Comparison of ENCODE assay signal across 10 cellular contexts in the genomic region with DNA sequence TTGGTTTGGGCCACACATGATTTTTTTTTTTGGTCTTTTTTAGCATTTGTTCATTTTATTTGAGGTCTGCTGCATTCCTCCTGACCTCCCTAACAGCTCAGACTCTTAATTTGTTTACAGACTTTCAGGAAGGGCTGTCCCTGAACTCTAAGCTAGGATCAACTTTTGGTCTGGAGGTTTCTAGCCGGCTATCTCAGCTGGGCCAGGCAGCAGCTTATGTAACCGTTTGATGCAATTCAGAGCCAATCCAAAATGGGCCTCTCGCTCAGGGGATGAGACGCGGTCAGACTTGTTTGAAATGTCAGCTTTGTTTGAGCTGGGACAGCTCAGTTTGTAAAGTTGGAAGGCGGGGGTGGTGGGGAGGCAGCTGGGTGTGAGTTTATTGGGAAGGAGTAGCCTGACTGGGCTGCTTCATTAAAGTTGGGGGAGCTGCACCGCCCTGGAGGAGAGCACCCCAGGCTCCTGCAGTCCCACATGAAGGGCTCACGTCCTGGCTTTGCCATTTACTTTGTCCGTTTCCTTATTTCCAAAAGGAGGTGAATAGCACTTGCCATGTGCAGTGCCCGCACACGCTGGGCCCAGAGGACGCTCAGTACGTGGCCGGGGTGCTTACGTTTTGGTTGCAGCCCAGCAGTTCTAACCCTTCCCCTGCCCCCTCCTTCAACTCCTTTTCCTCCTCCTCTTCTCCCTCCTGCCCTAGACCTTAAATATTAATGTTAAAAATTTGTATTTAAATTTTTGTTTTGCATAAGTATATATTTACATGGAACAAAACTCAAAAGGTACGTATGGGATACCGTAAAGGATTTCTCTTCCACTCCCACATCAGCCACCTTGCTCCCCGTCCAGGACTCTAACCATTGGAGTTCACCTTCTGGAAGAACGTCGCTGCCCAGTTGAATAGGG.
DNase-seq lines count a peak whose midpoint lies in the region; ATAC-seq and TF ChIP-seq lines count a peak whose summit lies in the region.
"Had no signal": no experiment of that assay in that cellular context is flagged by ENCODE, and none has a peak within 500 bp of the region (broad histone marks: within the 10 kb centered on the region; RNA-seq: fewer than 3 reads in every experiment).

No MANE protein-coding gene starts in this region.

- no peak for TF ChIP-seq CTCF in LNCaP clone FGC (IDR thresholded peaks at IDR 0.05; ENCODE audit: control insufficient read depth, extremely low read depth, insufficient read depth)
- TF ChIP-seq CTCF in left lung (IDR thresholded peaks at IDR 0.05): no peak
- no peak for TF ChIP-seq CTCF in Peyer's patch (IDR thresholded peaks at IDR 0.05)

- H3K4me3 ChIP-seq in LNCaP clone FGC (ENCODE audit: low read depth, low read length): no peak overlapping the region
- no peak overlapping the region for H3K4me3 ChIP-seq in left lung
- H3K4me3 ChIP-seq in stomach smooth muscle (ENCODE audit: low read length in 2 of 2): peak overlapping the region in 1 of 2 donors; percentile 54
- no peak overlapping the region for H3K4me3 ChIP-seq in Peyer's patch

- H3K36me3 ChIP-seq in left lung (no peaks in the 10 kb centered on the region), stomach smooth muscle (ENCODE audit: control insufficient read depth in 2 of 2, insufficient read depth in 2 of 2, low read length in 2 of 2) (no peaks in the 10 kb centered on the region), Peyer's patch (no peaks in the 10 kb centered on the region)

- peak; percentile 19 for DNase-seq in LNCaP clone FGC (ENCODE audit: low read depth)
- peak; percentile 85 for DNase-seq in dedifferentiated amniotic fluid mesenchymal stem cell (ENCODE audit: extremely low spot score)
- no peak for DNase-seq in left lung
- no peak for DNase-seq in Peyer's patch
- DNase-seq: H7; naive thymus-derived CD8-positive, alpha-beta T cell had no signal

- H3K27ac ChIP-seq in left lung: no peak overlapping the region
- H3K27ac ChIP-seq in stomach smooth muscle (ENCODE audit: low read length): peak overlapping the region; percentile 50
- H3K27ac ChIP-seq in Peyer's patch: peak overlapping the region in 2 of 4 donors; percentile 25 to 56

- no peak overlapping the region for H3K9ac ChIP-seq in stomach smooth muscle (ENCODE audit: low read length in 2 of 2)

- H3K9me3 ChIP-seq in left lung: no peaks in the 10 kb centered on the region
- H3K9me3 ChIP-seq in stomach smooth muscle (ENCODE audit: control insufficient read depth in 2 of 2, low read length in 2 of 2): no peaks in the 10 kb centered on the region
- no peaks in the 10 kb centered on the region for H3K9me3 ChIP-seq in Peyer's patch

- intact Hi-C loops in left lung (cut with DNase I): no loop called here

- no peak for TF ChIP-seq POLR2A in Peyer's patch (IDR thresholded peaks at IDR 0.05)

- ATAC-seq in left lung: peak; percentile 45
- no peak for ATAC-seq in HG03045 (IDR thresholded peaks at IDR 0.05; ENCODE audit: unreplicated experiment)
- no peak for ATAC-seq in HG02973 (IDR thresholded peaks at IDR 0.05; ENCODE audit: unreplicated experiment)
- ATAC-seq in GM18511 (IDR thresholded peaks at IDR 0.05; ENCODE audit: unreplicated experiment): no peak
- ATAC-seq: naive thymus-derived CD8-positive, alpha-beta T cell had no signal

- H3K4me1 ChIP-seq in left lung (peaks cover 5 to 32% of the 10 kb centered on the region in 2 donors), stomach smooth muscle (ENCODE audit: control insufficient read depth, insufficient read depth, low read length) (peaks cover 36% of the 10 kb centered on the region), Peyer's patch (peaks cover 0 to 24% (median 0%) of the 10 kb centered on the region in 4 donors)

- H3K27me3 ChIP-seq in left lung (no peaks in the 10 kb centered on the region), stomach smooth muscle (ENCODE audit: control insufficient read depth in 1 of 2, insufficient read depth in 2 of 2, low read length in 2 of 2) (no peaks in the 10 kb centered on the region), Peyer's patch (no peaks in the 10 kb centered on the region)

Comparison
In these comparisons a context has a peak if more than half of its experiments do, and no peak if none do; other contexts are left out.
1. DNase-seq: peak in LNCaP clone FGC (single experiment) and dedifferentiated amniotic fluid mesenchymal stem cell (single experiment); none in left lung (0 of 2) and Peyer's patch (0 of 3).